Comparison of ENCODE assay signal across 7 cellular contexts in genomic region chr5:133967715-133968056, GRCh38. TPM values are rescaled to one million over a fixed set of nuclear protein-coding genes. Genes with fewer than 3 reads are reported as not detected.
A peak's percentile ranks its signal among the peaks of the same experiment; 100 is the strongest.
DNase-seq lines count a peak whose midpoint lies in the region; ATAC-seq and TF ChIP-seq lines count a peak whose summit lies in the region.

No MANE protein-coding gene starts in this region.

- H3K9me3 Mint-ChIP-seq in osteocyte (ENCODE audit: unreplicated experiment) = no peaks in the 10 kb centered on the region

- DNase-seq in HL-60 (ENCODE audit: low read depth in 1 of 2, low spot score in 1 of 2) = no peak
- peak in 1 of 2 donors; percentile 41 for DNase-seq in foreskin fibroblast
- DNase-seq in osteocyte (ENCODE audit: extremely low spot score, unreplicated experiment) = no peak
- DNase-seq in GM20000 (ENCODE audit: low spot score) = no peak

- ATAC-seq in GM19467 (IDR thresholded peaks at IDR 0.05; ENCODE audit: unreplicated experiment) (no peak), HG02870 (IDR thresholded peaks at IDR 0.05; ENCODE audit: unreplicated experiment) (no peak)

- H3K4me1 Mint-ChIP-seq in osteocyte (ENCODE audit: unreplicated experiment) = peaks cover 44% of the 10 kb centered on the region

- peaks cover 9% of the 10 kb centered on the region for H3K36me3 Mint-ChIP-seq in osteocyte (ENCODE audit: unreplicated experiment)

- H3K4me3 ChIP-seq in HL-60 (replicated peaks; ENCODE audit: insufficient read depth, low read length) = peak overlapping the region; percentile 81
- H3K4me3 ChIP-seq in WI38 (ENCODE audit: low read depth, low read length) = peak overlapping the region; percentile 97
- H3K4me3 ChIP-seq in foreskin fibroblast (ENCODE audit: low read depth in 1 of 2, low read length in 2 of 2) = peak overlapping the region; percentile 88 to 92

- no peaks in the 10 kb centered on the region for H3K27me3 ChIP-seq in HL-60 (ENCODE audit: insufficient read depth, poor library complexity, severe bottlenecking)

- H3K4me3 Mint-ChIP-seq in osteocyte (ENCODE audit: unreplicated experiment) = peak overlapping the region; percentile 98

- peak overlapping the region; percentile 97 for H3K27ac Mint-ChIP-seq in osteocyte (ENCODE audit: unreplicated experiment)

- no peak for TF ChIP-seq CTCF in HL-60 (IDR thresholded peaks at IDR 0.05; ENCODE audit: insufficient read depth, low read length)
- no peak for TF ChIP-seq CTCF in WI38 (IDR thresholded peaks at IDR 0.05; ENCODE audit: low read depth, low read length)
- no peak for TF ChIP-seq CTCF in foreskin fibroblast (IDR thresholded peaks at IDR 0.05; ENCODE audit: low read depth, low read length)
- TF ChIP-seq CTCF in osteocyte (IDR thresholded peaks at IDR 0.05) = no peak
- no peak for TF ChIP-seq CTCF in GM20000 (IDR thresholded peaks at IDR 0.05; ENCODE audit: extremely low read depth, missing control alignments)

- H3K27me3 Mint-ChIP-seq in osteocyte (ENCODE audit: unreplicated experiment) = no peaks in the 10 kb centered on the region

- peak overlapping the region; percentile 80 for H3K27ac ChIP-seq in HL-60 (replicated peaks)

RNA-seq across cellular contexts. Expression of gene C5orf15, which starts 0.7 kb away (rescaled TPM):
- total RNA-seq in osteocyte = 58.9 and 62.6 TPM in 2 replicates

RNA-seq across cellular contexts. Expression of gene VDAC1, which starts 37.1 kb away (rescaled TPM):
- total RNA-seq in osteocyte = 115 and 119 TPM in 2 replicates
